2 cellular contexts compared by ENCODE assay signal in genomic region chr18:25713104-25713503, GRCh38.
TF ChIP-seq lines count a peak whose summit lies in the region.

No MANE protein-coding gene starts in this region.

TF ChIP-seq in HepG2, 621 proteins besides CTCF, POLR2A, EP300 and RAD21 (continued from another document):
- TF ChIP-seq KLF15 (CRISPR knock-in tag; IDR thresholded peaks at IDR 0.05; ENCODE audit: borderline replicate concordance): no peak
- no peak for TF ChIP-seq ZNF503 (CRISPR knock-in tag; IDR thresholded peaks at IDR 0.05)
- peak; percentile 81 to 91; a peak in 3 of 4 replicates for TF ChIP-seq MAFK (conservative IDR thresholded peaks at IDR 0.05 in 1 of 2, IDR thresholded peaks at IDR 0.05 in 1 of 2; ENCODE audit: low read length in 2 of 2)

TF ChIP-seq in K562, 482 proteins besides CTCF, POLR2A, EP300 and RAD21:
- TF ChIP-seq STAT6 (CRISPR knock-in tag; IDR thresholded peaks at IDR 0.05) (no peak), NFE2 (IDR thresholded peaks at IDR 0.05; ENCODE audit: low read depth) (peak; percentile 51), MAFG (tag; conservative IDR thresholded peaks at IDR 0.05) (peak; percentile 70), SIN3A (IDR thresholded peaks at IDR 0.05; ENCODE audit: borderline replicate concordance in 2 of 2, control insufficient read depth in 1 of 2, low read depth in 2 of 2, low read length in 2 of 2) (no peak), ETV1 (tag; conservative IDR thresholded peaks at IDR 0.05; ENCODE audit: low read depth) (no peak), ILF3 (IDR thresholded peaks at IDR 0.05; ENCODE audit: borderline replicate concordance) (no peak), MAFK (IDR thresholded peaks at IDR 0.05; ENCODE audit: low read length) (peak; percentile 88), SMARCA4 (IDR thresholded peaks at IDR 0.05) (no peak), U2AF1 (optimal IDR thresholded peaks at IDR 0.05; ENCODE audit: low read depth, low read length) (no peak), ZNF395 (CRISPR knock-in tag; IDR thresholded peaks at IDR 0.05) (no peak), HMGXB4 (CRISPR knock-in tag; IDR thresholded peaks at IDR 0.05) (no peak), RERE (CRISPR knock-in tag; IDR thresholded peaks at IDR 0.05; ENCODE audit: borderline replicate concordance) (no peak), C11orf30 (IDR thresholded peaks at IDR 0.05; ENCODE audit: low read depth) (peak; percentile 78), ZNF584 (CRISPR knock-in tag; IDR thresholded peaks at IDR 0.05; ENCODE audit: low read depth) (no peak), NBN (IDR thresholded peaks at IDR 0.05; ENCODE audit: low read depth) (no peak), MAFF (IDR thresholded peaks at IDR 0.05; ENCODE audit: low read length) (peak; percentile 88), AFF1 (IDR thresholded peaks at IDR 0.05; ENCODE audit: low read depth in 1 of 2, partially characterized antibody in 2 of 2) (no peak), MAZ (CRISPR knock-in tag; conservative IDR thresholded peaks at IDR 0.05 in 1 of 2, IDR thresholded peaks at IDR 0.05 in 1 of 2) (no peak), ZNF140 (CRISPR knock-in tag; IDR thresholded peaks at IDR 0.05) (no peak), TRIM24 (IDR thresholded peaks at IDR 0.05) (no peak), ZNF316 (IDR thresholded peaks at IDR 0.05) (peak; percentile 84)
